Comparison of ENCODE assay signal across 23 cellular contexts in the genomic region with DNA sequence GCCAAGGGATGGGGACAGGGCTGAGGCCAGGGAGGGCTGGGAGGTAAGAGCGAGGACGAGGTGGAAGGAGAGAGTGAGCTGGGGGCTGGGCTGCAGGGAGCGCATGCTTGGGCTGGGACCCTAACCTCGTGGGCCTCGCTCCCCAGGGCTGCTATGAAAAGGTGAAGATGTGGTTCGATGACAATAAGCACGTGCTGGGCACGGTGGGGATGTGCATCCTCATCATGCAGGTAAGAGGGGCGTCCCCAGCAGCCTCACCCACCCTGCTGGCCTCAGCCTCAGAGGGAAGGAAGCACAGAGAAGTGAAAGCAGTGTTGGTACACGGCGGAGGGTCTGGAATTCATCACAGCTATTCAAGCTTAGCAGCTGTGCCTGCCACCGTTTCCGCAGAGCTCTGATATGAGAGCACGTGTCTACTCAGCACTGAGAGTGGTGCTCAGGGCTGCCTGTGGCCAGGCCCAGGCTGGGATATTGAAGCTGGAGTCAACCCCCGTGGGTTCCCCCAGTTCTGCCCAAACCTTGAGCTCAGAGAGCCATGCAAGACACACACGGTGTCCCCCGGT.
DNase-seq lines count a peak whose midpoint lies in the region; ATAC-seq and TF ChIP-seq lines count a peak whose summit lies in the region.
"Had no signal": no experiment of that assay in that cellular context is flagged by ENCODE, and none has a peak within 500 bp of the region (broad histone marks: within the 10 kb centered on the region; RNA-seq: fewer than 3 reads in every experiment).

No MANE protein-coding gene starts in this region.

- DNase-seq in SK-N-DZ (ENCODE audit: low spot score) = peak; percentile 94
- peak in 3 of 5 donors; percentile 51 to 77 (median 63) for DNase-seq in heart left ventricle
- no peak for DNase-seq in neuronal stem cell (ENCODE audit: low spot score)
- no peak for DNase-seq in omental fat pad (ENCODE audit: low spot score)
- DNase-seq in NCI-H82 (lab: John Stamatoyannopoulos, UW) = no peak
- DNase-seq: activated CD8-positive, alpha-beta T cell treated with anti-CD3 and anti-CD28 coated beads for 36 hours; cerebellar nuclear complex; dorsolateral prefrontal cortex; HFFc6; midbrain; natural killer cell; NCI-H1092; NCI-H187 treated with DMSO at 0.1 percent for 48 hours; NCI-H2171 treated with DMSO at 0.1 percent for 48 hours; NCI-H524 treated with DMSO at 0.1 percent for 48 hours; NK-92 treated with Interleukin-12 subunit alpha and Interleukin-12 subunit beta, amount 100 ng/mL, for 24 hours; Peyer's patch had no signal

- H4K91ac ChIP-seq in neuronal stem cell (ENCODE audit: low read depth, low read length, poor library complexity) = no peak overlapping the region

- intact Hi-C loops in heart left ventricle (cut with DNase I) = no loop called here

- H3K27ac ChIP-seq in HEK293 (ENCODE audit: extremely low read depth, low read depth, low read length) (no peak overlapping the region), heart left ventricle (peak overlapping the region in 4 of 12 donors; percentile 30 to 80 (median 45)), neuronal stem cell (replicated peaks; ENCODE audit: low read length) (no peak overlapping the region)
- H3K27ac ChIP-seq: C4-2B, gastroesophageal sphincter, Peyer's patch, SJSA1, skin epidermis had no signal

- H3K79me1 ChIP-seq in neuronal stem cell (ENCODE audit: low read depth, low read length) = peaks cover 2% of the 10 kb centered on the region

- no peaks in the 10 kb centered on the region for H3K9me3 ChIP-seq in HEK293 (ENCODE audit: control insufficient read depth, insufficient read depth, low read depth, low read length)
- no peaks in the 10 kb centered on the region for H3K9me3 ChIP-seq in heart left ventricle
- H3K9me3 ChIP-seq in neuronal stem cell (replicated peaks in 1 of 2; ENCODE audit: control insufficient read depth in 2 of 2, insufficient read depth in 1 of 2, low read depth in 1 of 2, low read length in 2 of 2) = no peaks in the 10 kb centered on the region
- H3K9me3 ChIP-seq: gastroesophageal sphincter, Peyer's patch, SJSA1 had no signal

- H3K4me1 ChIP-seq in HEK293 (ENCODE audit: control insufficient read depth, insufficient read depth, low read length) = no peaks in the 10 kb centered on the region
- peaks cover 0 to 63% (median 16%) of the 10 kb centered on the region in 12 donors for H3K4me1 ChIP-seq in heart left ventricle
- H3K4me1 ChIP-seq in neuronal stem cell (ENCODE audit: control insufficient read depth in 2 of 2, insufficient read depth in 1 of 2, low read depth in 1 of 2, low read length in 2 of 2) = peaks cover 0 to 4% of the 10 kb centered on the region in 2 donors
- H3K4me1 ChIP-seq: gastroesophageal sphincter, Peyer's patch, SJSA1 had no signal

- peak overlapping the region; percentile 29 for H2BK5ac ChIP-seq in neuronal stem cell (ENCODE audit: low read length)

- H2BK12ac ChIP-seq in neuronal stem cell (ENCODE audit: low read length) = peak overlapping the region; percentile 63

- ATAC-seq in heart left ventricle (peak; percentile 68 to 86 (median 72)), HG03095 (IDR thresholded peaks at IDR 0.05; ENCODE audit: unreplicated experiment) (no peak), omental fat pad (ENCODE audit: low FRiP score) (no peak)
- ATAC-seq: activated CD8-positive, alpha-beta T cell treated with anti-CD3 and anti-CD28 coated beads for 36 hours; gastroesophageal sphincter; natural killer cell had no signal

- no peak for TF ChIP-seq CTCF in HEK293 (tag by site-specific recombination; IDR thresholded peaks at IDR 0.05)
- TF ChIP-seq CTCF in heart left ventricle (IDR thresholded peaks at IDR 0.05) = no peak
- TF ChIP-seq CTCF in omental fat pad (IDR thresholded peaks at IDR 0.05) = no peak

- H3K9ac ChIP-seq in neuronal stem cell (ENCODE audit: low read depth, low read length, poor library complexity) = peak overlapping the region; percentile 74

- CTCF ChIA-PET in HEK293 (lab: Yijun Ruan, JAX) = interaction anchor here (2.0 kb wide), 1 partner anchor 18 kb away, joined by 8 read pairs; no protein-coding TSS in a partner anchor

- H3K18ac ChIP-seq in neuronal stem cell (ENCODE audit: low read length) = peak overlapping the region; percentile 61

- H3K4me2 ChIP-seq in neuronal stem cell (ENCODE audit: insufficient read depth, low read length, poor library complexity, severe bottlenecking) = no peak overlapping the region

- WGBS in heart left ventricle, 4 donors = 48 to 65% (median 58%) methylated on average over 17 of the region's 17 CpGs
- no CpG with 5 or more reads among the region's 17 CpGs for WGBS in neuronal stem cell (ENCODE audit: extremely low coverage in 2 of 2, insufficient read length in 2 of 2, insufficient replicate concordance in 1 of 2), 2 donors

- H2AFZ ChIP-seq in neuronal stem cell (ENCODE audit: low read length) = no peak overlapping the region

- H2BK120ac ChIP-seq in neuronal stem cell (ENCODE audit: low read depth, low read length) = no peak overlapping the region

- no peak overlapping the region for H2BK15ac ChIP-seq in neuronal stem cell (ENCODE audit: low read length)

- H3K4ac ChIP-seq in neuronal stem cell (ENCODE audit: low read length) = no peak overlapping the region

- peak overlapping the region; percentile 66 for H2AK5ac ChIP-seq in neuronal stem cell (ENCODE audit: low read depth, low read length)

- POLR2A ChIA-PET in HEK293 (lab: Yijun Ruan, JAX) = no interaction called here

- H3K36me3 ChIP-seq in HEK293 (ENCODE audit: control insufficient read depth in 2 of 2, insufficient read depth in 1 of 2, low read length in 2 of 2) (peaks cover 0 to 3% of the 10 kb centered on the region in 2 experiments; a peak in 1 of 3 replicates), heart left ventricle (peaks cover 0 to 92% (median 43%) of the 10 kb centered on the region in 9 donors), neuronal stem cell (replicated peaks in 1 of 2; ENCODE audit: control insufficient read depth in 2 of 2, insufficient read depth in 2 of 2, low read length in 2 of 2) (no peaks in the 10 kb centered on the region)
- H3K36me3 ChIP-seq: SJSA1 had no signal

- H3K14ac ChIP-seq in neuronal stem cell (ENCODE audit: low read length) = no peak overlapping the region

- TF ChIP-seq POLR2A in heart left ventricle (IDR thresholded peaks at IDR 0.05) = no peak

- no peak overlapping the region for H4K8ac ChIP-seq in neuronal stem cell (ENCODE audit: low read depth, low read length)

- H3K27me3 ChIP-seq in heart left ventricle (no peaks in the 10 kb centered on the region), neuronal stem cell (ENCODE audit: control insufficient read depth in 3 of 3, insufficient read depth in 3 of 3, low read depth in 1 of 3, low read length in 3 of 3) (no peaks in the 10 kb centered on the region)
- H3K27me3 ChIP-seq: gastroesophageal sphincter, Peyer's patch, SJSA1 had no signal

- no peak overlapping the region for H3K4me3 ChIP-seq in HEK293 (ENCODE audit: low read depth, low read length)
- H3K4me3 ChIP-seq in heart left ventricle = no peak overlapping the region
- no peak overlapping the region for H3K4me3 ChIP-seq in neuronal stem cell (ENCODE audit: low read length in 2 of 2)
- H3K4me3 ChIP-seq: dorsolateral prefrontal cortex, gastroesophageal sphincter, Peyer's patch, SJSA1, skin epidermis had no signal

- H3K23ac ChIP-seq in neuronal stem cell (ENCODE audit: low read depth, low read length, poor library complexity) = peak overlapping the region; percentile 95

TF ChIP-seq in HEK293, 187 proteins besides CTCF, POLR2A, EP300 and RAD21:
- TF ChIP-seq ZNF600 (tag by site-specific recombination; IDR thresholded peaks at IDR 0.05) = peak; percentile 52; the same call in 1 of the 2 replicates
- no peak for TF ChIP-seq OSR2 (tag by site-specific recombination; IDR thresholded peaks at IDR 0.05)

Comparison
In these comparisons a context has a peak if more than half of its experiments do, and no peak if none do; other contexts are left out.
1. DNase-seq: peak in SK-N-DZ (single experiment) and heart left ventricle (3 of 5); none in neuronal stem cell (single experiment), omental fat pad (single experiment) and NCI-H82 (single experiment).
2. ATAC-seq: peak in heart left ventricle (4 of 4); none in HG03095 (single experiment) and omental fat pad (single experiment).